In the genomic region with DNA sequence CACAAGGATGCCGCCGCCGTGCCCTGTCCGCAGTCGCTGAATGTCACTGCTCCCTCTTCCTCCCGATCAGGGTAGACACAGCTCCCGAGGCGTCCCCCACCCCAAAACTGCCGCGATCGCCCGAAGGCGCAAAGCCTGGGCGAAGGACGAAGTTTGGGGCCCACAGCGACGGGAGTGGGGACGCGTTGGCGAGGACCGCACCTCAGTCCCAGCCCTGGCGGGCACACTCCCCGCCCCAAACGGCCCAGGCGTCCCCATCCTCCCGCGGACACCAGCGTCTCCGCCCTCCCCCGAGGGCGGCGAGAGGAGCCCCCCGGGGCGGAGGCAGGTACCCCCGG, we compare ENCODE assay signal across 1 cellular context.
TF ChIP-seq lines count a peak whose summit lies in the region.

No MANE protein-coding gene starts in this region.

TF ChIP-seq in H1, 55 proteins besides CTCF, POLR2A, EP300 and RAD21 (continued from another document):
- TF ChIP-seq POLR2AphosphoS5 (IDR thresholded peaks at IDR 0.05; ENCODE audit: low read depth, low read length) (no peak), ZNF274 (IDR thresholded peaks at IDR 0.05; ENCODE audit: borderline replicate concordance, extremely low read depth, low read length) (no peak), CBX8 (IDR thresholded peaks at IDR 0.05; ENCODE audit: borderline replicate concordance, low read depth, low read length) (no peak)
